Comparison of ENCODE assay signal across 14 cellular contexts in the genomic region with DNA sequence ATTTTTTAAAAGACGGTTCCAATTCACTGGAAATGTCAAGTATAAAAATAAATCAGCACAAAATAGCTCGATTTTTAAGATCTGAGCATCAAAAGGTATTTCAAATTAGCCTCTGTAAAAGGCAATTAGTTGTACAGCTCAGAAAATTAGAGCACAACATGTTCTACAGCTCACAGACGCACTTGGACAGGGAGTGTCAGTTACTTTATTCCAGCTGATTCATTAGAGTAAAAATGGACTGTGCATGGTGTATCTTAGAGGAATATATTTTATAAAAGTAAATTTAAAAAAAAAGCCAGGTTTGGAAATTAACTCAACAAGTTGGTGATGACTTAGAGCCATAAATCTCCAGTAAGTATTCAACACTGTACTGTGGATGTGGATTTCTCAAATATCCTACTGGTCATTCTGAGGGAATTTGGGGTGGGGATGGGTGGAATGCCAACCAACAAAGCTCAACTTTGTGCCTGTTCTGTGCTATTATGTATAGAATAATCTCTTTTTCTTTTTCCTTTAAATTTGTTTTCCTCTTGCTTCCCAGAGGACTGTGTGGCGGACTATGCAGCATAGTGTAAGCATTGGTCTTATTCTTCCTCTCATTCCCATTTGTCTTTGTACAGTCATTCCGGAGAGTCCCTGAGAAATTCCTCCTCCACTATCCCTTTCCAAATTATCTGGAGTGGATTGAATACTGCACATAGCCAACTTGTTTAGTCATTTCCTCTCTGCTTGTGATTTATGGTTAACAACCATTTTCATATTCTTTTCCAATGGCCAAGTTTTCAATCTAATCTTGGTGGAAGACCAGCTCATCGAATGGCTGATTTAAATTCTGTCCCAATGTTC.
DNase-seq lines count a peak whose midpoint lies in the region; ATAC-seq and TF ChIP-seq lines count a peak whose summit lies in the region.
"Had no signal": no experiment of that assay in that cellular context is flagged by ENCODE, and none has a peak within 500 bp of the region (broad histone marks: within the 10 kb centered on the region; RNA-seq: fewer than 3 reads in every experiment).

No MANE protein-coding gene starts in this region.

- H3K36me3 Mint-ChIP-seq in progenitor cell of endocrine pancreas (ENCODE audit: insufficient read depth), result no peaks in the 10 kb centered on the region
- H3K36me3 Mint-ChIP-seq: activated CD4-positive, alpha-beta memory T cell treated with anti-CD3 and anti-CD28 coated beads for 36 hours; IgD-negative memory B cell had no signal

- peak overlapping the region; percentile 5; the same call in 1 of the 2 replicates for H3K27ac ChIP-seq in SJCRH30
- H3K27ac ChIP-seq: right lobe of liver had no signal

- H3K4me1 Mint-ChIP-seq in progenitor cell of endocrine pancreas (ENCODE audit: low read depth), result peaks cover 17% of the 10 kb centered on the region

- TF ChIP-seq CTCF in fibroblast of the aortic adventitia (IDR thresholded peaks at IDR 0.05; ENCODE audit: insufficient read depth, low read length) (no peak), progenitor cell of endocrine pancreas (IDR thresholded peaks at IDR 0.05; ENCODE audit: unreplicated experiment) (no peak)

- no peaks in the 10 kb centered on the region for H3K9me3 Mint-ChIP-seq in progenitor cell of endocrine pancreas (ENCODE audit: low read depth)
- H3K9me3 Mint-ChIP-seq: activated CD4-positive, alpha-beta memory T cell treated with anti-CD3 and anti-CD28 coated beads for 36 hours; IgD-negative memory B cell had no signal

- H3K27me3 ChIP-seq in SJCRH30, result no peaks in the 10 kb centered on the region
- H3K27me3 ChIP-seq: right lobe of liver had no signal

- DNase-seq in EL (peak; percentile 93), SJCRH30 (no peak), fibroblast of the aortic adventitia (ENCODE audit: low read depth) (peak; percentile 96), pulmonary artery endothelial cell (ENCODE audit: low read depth, low spot score) (peak; percentile 81), progenitor cell of endocrine pancreas (ENCODE audit: low spot score, unreplicated experiment) (no peak), NCI-H2107 treated with DMSO at 0.1 percent for 48 hours (lab: John Stamatoyannopoulos, UW; ENCODE audit: unreplicated experiment) (no peak)
- no peak for DNase-seq in stimulated activated CD4-positive, alpha-beta T cell treated with anti-CD3 and anti-CD28 coated beads, Interleukin-4, amount 100 ng/mL, for 24 hours
- DNase-seq: activated CD4-positive, alpha-beta memory T cell treated with anti-CD3 and anti-CD28 coated beads for 36 hours; DMS153; left cardiac atrium; NCI-H2171 treated with DMSO at 0.1 percent for 48 hours; right lobe of liver had no signal

- H3K27me3 Mint-ChIP-seq in progenitor cell of endocrine pancreas, result no peaks in the 10 kb centered on the region
- H3K27me3 Mint-ChIP-seq: activated CD4-positive, alpha-beta memory T cell treated with anti-CD3 and anti-CD28 coated beads for 36 hours; IgD-negative memory B cell had no signal

- no peak overlapping the region for H3K4me3 Mint-ChIP-seq in progenitor cell of endocrine pancreas (ENCODE audit: low read depth)
- H3K4me3 Mint-ChIP-seq: activated CD4-positive, alpha-beta memory T cell treated with anti-CD3 and anti-CD28 coated beads for 36 hours; IgD-negative memory B cell had no signal

- 0 out of 2 replicates have a peak, but pooled peaks cover 3% of the 10 kb centered on the region for H3K4me1 ChIP-seq in SJCRH30

- no peaks in the 10 kb centered on the region for H3K9me3 ChIP-seq in SJCRH30 (replicated peaks)
- H3K9me3 ChIP-seq: right lobe of liver had no signal

- no peaks in the 10 kb centered on the region for H3K36me3 ChIP-seq in SJCRH30
- H3K36me3 ChIP-seq: right lobe of liver had no signal

- H3K27ac Mint-ChIP-seq in progenitor cell of endocrine pancreas, result no peak overlapping the region
- H3K27ac Mint-ChIP-seq: activated CD4-positive, alpha-beta memory T cell treated with anti-CD3 and anti-CD28 coated beads for 36 hours; IgD-negative memory B cell had no signal

- no peak for ATAC-seq in GM18517 (IDR thresholded peaks at IDR 0.05; ENCODE audit: unreplicated experiment)

- H3K4me3 ChIP-seq in SJCRH30 (no peak overlapping the region), fibroblast of the aortic adventitia (ENCODE audit: low read depth, low read length) (no peak overlapping the region)
- H3K4me3 ChIP-seq: right lobe of liver had no signal

Comparison
In these comparisons a context has a peak if more than half of its experiments do, and no peak if none do; other contexts are left out.
1. DNase-seq: peak in EL (single experiment), fibroblast of the aortic adventitia (single experiment) and pulmonary artery endothelial cell (single experiment); none in SJCRH30 (0 of 2), stimulated activated CD4-positive, alpha-beta T cell treated with anti-CD3 and anti-CD28 coated beads, Interleukin-4, amount 100 ng/mL, for 24 hours (single experiment), progenitor cell of endocrine pancreas (single experiment) and NCI-H2107 treated with DMSO at 0.1 percent for 48 hours (single experiment).